ENCODE assay signal across 1 cellular context in the genomic region with DNA sequence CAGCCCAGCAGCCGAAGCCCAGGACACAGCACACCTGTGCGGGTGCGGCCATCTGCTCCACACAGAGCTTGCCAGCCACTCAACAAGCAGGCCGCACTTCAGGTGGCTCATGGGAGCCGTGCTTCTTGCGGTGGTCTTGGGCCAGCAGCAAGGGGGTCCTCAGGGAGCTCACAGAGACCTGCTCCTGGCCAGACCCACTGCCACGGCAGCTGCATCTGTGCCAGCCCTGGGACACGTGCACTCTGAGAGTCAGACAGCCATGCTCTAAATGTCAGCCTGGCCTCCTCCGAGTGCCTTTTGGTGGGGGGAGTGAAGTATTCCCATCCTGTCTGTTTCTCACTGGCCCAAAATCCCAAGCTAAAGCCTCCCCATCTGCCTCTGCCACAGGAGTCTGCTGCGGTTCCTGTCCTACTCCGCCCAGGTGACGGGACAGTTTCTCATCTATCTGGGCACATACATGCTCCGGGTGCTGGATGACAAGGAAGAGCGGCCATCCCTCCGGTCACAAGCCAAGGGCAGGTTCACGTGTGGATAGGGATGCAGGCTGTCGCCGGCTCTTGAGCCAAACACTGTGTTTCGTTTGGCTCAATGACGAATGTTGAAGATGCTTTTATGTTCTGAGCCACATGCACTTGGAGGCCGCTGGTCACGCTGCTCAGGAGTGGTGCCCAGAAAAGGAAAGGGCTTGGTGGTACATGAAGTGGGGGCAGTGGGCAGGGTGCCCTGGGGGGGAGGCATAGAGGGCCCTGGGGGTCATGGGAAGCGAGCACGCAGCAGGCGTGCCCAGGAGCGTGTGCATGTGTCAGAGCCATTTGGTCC.
TF ChIP-seq lines count a peak whose summit lies in the region.

No MANE protein-coding gene starts in this region.

TF ChIP-seq in IMR-90, 13 proteins besides CTCF, POLR2A, EP300 and RAD21:
- TF ChIP-seq CHD1 (IDR thresholded peaks at IDR 0.05; ENCODE audit: low read depth, low read length) (no peak), MXI1 (IDR thresholded peaks at IDR 0.05; ENCODE audit: borderline replicate concordance, low read depth, low read length) (no peak), CEBPB (IDR thresholded peaks at IDR 0.05; ENCODE audit: low read depth, low read length) (no peak), MAZ (IDR thresholded peaks at IDR 0.05; ENCODE audit: borderline replicate concordance, low read depth, low read length) (no peak), SMC3 (IDR thresholded peaks at IDR 0.05; ENCODE audit: low read depth, low read length) (no peak), BHLHE40 (IDR thresholded peaks at IDR 0.05; ENCODE audit: low read depth, low read length) (no peak), RCOR1 (IDR thresholded peaks at IDR 0.05; ENCODE audit: insufficient replicate concordance, low read length) (no peak), RFX5 (IDR thresholded peaks at IDR 0.05; ENCODE audit: low read depth, low read length) (no peak), MAFK (IDR thresholded peaks at IDR 0.05; ENCODE audit: low read depth, low read length) (no peak), FOS (IDR thresholded peaks at IDR 0.05; ENCODE audit: low read depth, low read length) (no peak), NFE2L2 (IDR thresholded peaks at IDR 0.05; ENCODE audit: low read depth, low read length) (no peak)
- TF ChIP-seq, protein P1, sequence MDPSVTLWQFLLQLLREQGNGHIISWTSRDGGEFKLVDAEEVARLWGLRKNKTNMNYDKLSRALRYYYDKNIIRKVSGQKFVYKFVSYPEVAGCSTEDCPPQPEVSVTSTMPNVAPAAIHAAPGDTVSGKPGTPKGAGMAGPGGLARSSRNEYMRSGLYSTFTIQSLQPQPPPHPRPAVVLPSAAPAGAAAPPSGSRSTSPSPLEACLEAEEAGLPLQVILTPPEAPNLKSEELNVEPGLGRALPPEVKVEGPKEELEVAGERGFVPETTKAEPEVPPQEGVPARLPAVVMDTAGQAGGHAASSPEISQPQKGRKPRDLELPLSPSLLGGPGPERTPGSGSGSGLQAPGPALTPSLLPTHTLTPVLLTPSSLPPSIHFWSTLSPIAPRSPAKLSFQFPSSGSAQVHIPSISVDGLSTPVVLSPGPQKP (IDR thresholded peaks at IDR 0.05; ENCODE audit: borderline replicate concordance, low read depth, low read length): no peak
- TF ChIP-seq, protein P2, sequence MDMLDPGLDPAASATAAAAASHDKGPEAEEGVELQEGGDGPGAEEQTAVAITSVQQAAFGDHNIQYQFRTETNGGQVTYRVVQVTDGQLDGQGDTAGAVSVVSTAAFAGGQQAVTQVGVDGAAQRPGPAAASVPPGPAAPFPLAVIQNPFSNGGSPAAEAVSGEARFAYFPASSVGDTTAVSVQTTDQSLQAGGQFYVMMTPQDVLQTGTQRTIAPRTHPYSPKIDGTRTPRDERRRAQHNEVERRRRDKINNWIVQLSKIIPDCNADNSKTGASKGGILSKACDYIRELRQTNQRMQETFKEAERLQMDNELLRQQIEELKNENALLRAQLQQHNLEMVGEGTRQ (IDR thresholded peaks at IDR 0.05; ENCODE audit: low read depth, low read length): no peak
